Comparison of ENCODE assay signal across 8 cellular contexts in the genomic region with DNA sequence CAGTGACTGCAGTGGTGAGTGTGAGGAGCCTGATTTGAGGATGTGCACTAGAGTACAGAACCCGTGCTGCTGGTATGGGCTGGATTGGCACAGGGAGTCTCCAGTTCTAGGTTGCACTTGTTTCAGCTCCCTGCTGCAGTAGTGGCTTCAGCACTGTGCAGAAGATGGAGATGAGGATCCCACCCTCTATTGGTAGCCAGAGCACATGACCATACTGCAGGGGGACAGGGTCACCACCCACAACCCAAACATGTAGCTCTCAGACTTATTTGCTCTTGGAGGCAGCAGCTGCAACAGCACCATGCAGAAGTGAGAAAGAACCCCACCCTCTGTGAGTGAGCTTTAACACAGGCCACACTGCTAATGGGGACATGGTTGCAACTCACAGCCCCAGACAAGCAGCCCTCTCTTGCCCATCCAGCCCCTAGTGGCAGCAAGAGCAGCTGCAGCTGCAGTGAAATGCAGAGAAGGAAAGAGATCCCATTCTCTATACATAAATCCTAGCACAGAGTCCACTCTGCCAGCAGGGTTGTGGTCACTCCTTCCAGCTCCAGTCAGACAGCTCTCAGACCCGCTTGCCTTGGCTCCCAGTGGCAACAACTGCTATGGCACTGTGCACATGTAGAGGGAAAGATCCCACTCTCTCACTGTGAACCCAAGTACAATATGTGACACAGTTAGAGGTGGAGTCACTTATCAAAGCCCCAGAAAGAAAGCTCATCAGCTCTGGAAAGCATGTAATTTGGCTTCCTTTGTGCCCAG. TPM values are rescaled to one million over a fixed set of nuclear protein-coding genes. Genes with fewer than 3 reads are reported as not detected.
DNase-seq lines count a peak whose midpoint lies in the region; ATAC-seq and TF ChIP-seq lines count a peak whose summit lies in the region.

No MANE protein-coding gene starts in this region.

- H3K36me3 ChIP-seq in Peyer's patch (no peaks in the 10 kb centered on the region), body of pancreas (replicated peaks in 1 of 2; ENCODE audit: insufficient read depth in 1 of 2, low read depth in 2 of 2) (no peaks in the 10 kb centered on the region)

- 50 to 95% methylated on average over 2 of the region's 2 CpGs for WGBS in body of pancreas, 2 donors

- TF ChIP-seq POLR2A in Peyer's patch (IDR thresholded peaks at IDR 0.05) (no peak), body of pancreas (IDR thresholded peaks at IDR 0.05) (no peak)

- ATAC-seq in GM18909 (IDR thresholded peaks at IDR 0.05; ENCODE audit: poor library complexity, unreplicated experiment) (peak; percentile 94), HG03039 (IDR thresholded peaks at IDR 0.05; ENCODE audit: unreplicated experiment) (peak; percentile 92), body of pancreas (no peak)

- no peaks in the 10 kb centered on the region for H3K4me1 ChIP-seq in Peyer's patch
- no peaks in the 10 kb centered on the region for H3K4me1 ChIP-seq in body of pancreas

- intact Hi-C loops in body of pancreas (cut with DNase I), result no loop called here

- H3K4me3 ChIP-seq in Peyer's patch (no peak overlapping the region), body of pancreas (no peak overlapping the region)

- H3K9me3 ChIP-seq in Peyer's patch, result no peaks in the 10 kb centered on the region
- H3K9me3 ChIP-seq in body of pancreas, result no peaks in the 10 kb centered on the region

- H3K27ac ChIP-seq in Peyer's patch (no peak overlapping the region), body of pancreas (no peak overlapping the region)

- peak in 4 of 6 experiments; percentile 16 to 46 (median 38) for TF ChIP-seq CTCF in Peyer's patch (IDR thresholded peaks at IDR 0.05)
- TF ChIP-seq CTCF in body of pancreas (IDR thresholded peaks at IDR 0.05), result peak in 2 of 7 experiments; percentile 15 to 22

- DNase-seq in AG20443 (ENCODE audit: low spot score) (peak; percentile 33), Peyer's patch (no peak), iPS-NIHi11 (ENCODE audit: low spot score) (peak; percentile 59), cerebellum (ENCODE audit: low spot score) (no peak), retina (no peak), body of pancreas (no peak)

- H3K27me3 ChIP-seq in Peyer's patch (no peaks in the 10 kb centered on the region), body of pancreas (no peaks in the 10 kb centered on the region)

RNA-seq across cellular contexts. Expression of a gene that starts 51.4 kb away (rescaled TPM):
- total RNA-seq in Peyer's patch (100 to 1,000 TPM in 3 of 4 donors, 1 to 10 TPM in 1; 9.1 to 257 (median 208) TPM), cerebellum (2.5 TPM), body of pancreas (1 to 10 TPM in 1 of 2 donors, not detected in 1; 1.3 TPM)

Comparison
In these comparisons a context has a peak if more than half of its experiments do, and no peak if none do; other contexts are left out.
1. DNase-seq: peak in AG20443 (single experiment) and iPS-NIHi11 (single experiment); none in Peyer's patch (0 of 3), cerebellum (single experiment), retina (single experiment) and body of pancreas (0 of 4).